In genomic region chr20:63955281-63955845, GRCh38 we compare ENCODE assay signal across 8 cellular contexts. TPM values are rescaled to one million over a fixed set of nuclear protein-coding genes. Genes with fewer than 3 reads are reported as not detected.
DNase-seq lines count a peak whose midpoint lies in the region; ATAC-seq and TF ChIP-seq lines count a peak whose summit lies in the region.

No MANE protein-coding gene starts in this region.

- H3K27me3 Mint-ChIP-seq in endodermal cell (ENCODE audit: insufficient read depth) (no peaks in the 10 kb centered on the region), mesothelial cell of epicardium (ENCODE audit: low read depth) (no peaks in the 10 kb centered on the region)

- H3K27ac ChIP-seq in endodermal cell (ENCODE audit: low read depth, low read length) (no peak overlapping the region), upper lobe of left lung (peak overlapping the region; percentile 85 to 94 (median 92))

- H3K9me3 ChIP-seq in endodermal cell (ENCODE audit: control insufficient read depth, low read length) (no peaks in the 10 kb centered on the region), upper lobe of left lung (no peaks in the 10 kb centered on the region)

- H3K36me3 ChIP-seq in BJ (ENCODE audit: control insufficient read depth, insufficient read depth, low read length) (peaks cover 14% of the 10 kb centered on the region), endodermal cell (ENCODE audit: control insufficient read depth, insufficient read depth, low read length) (peaks cover 6% of the 10 kb centered on the region), upper lobe of left lung (peaks cover 0 to 23% (median 14%) of the 10 kb centered on the region in 4 donors)

- no peaks in the 10 kb centered on the region for H3K9me3 Mint-ChIP-seq in endodermal cell
- H3K9me3 Mint-ChIP-seq in mesothelial cell of epicardium: no peaks in the 10 kb centered on the region

- WGBS in endodermal cell (ENCODE audit: insufficient coverage in 1 of 2, insufficient read length in 1 of 2), 2 experiments: 6 to 7% methylated on average over 15 to 33 of the region's 33 CpGs
- WGBS in upper lobe of left lung, 2 donors: 2 to 3% methylated on average over 6 to 19 of the region's 33 CpGs

- no peak for DNase-seq in BJ (ENCODE audit: low read depth)
- peak; percentile 62 for DNase-seq in HT-29 (ENCODE audit: low spot score)
- DNase-seq in activated CD4-positive, alpha-beta T cell treated with anti-CD3 and anti-CD28 coated beads for 4 hours: peak; percentile 28 to 50
- peak; percentile 72 for DNase-seq in endodermal cell
- DNase-seq in mesothelial cell of epicardium (ENCODE audit: low spot score in 2 of 2, unreplicated experiment in 2 of 2): no peak
- peak in 1 of 2 donors; percentile 66 for DNase-seq in upper lobe of left lung
- DNase-seq in activated CD4-positive, CD25-positive, alpha-beta regulatory T cell (lab: John Stamatoyannopoulos, UW): no peak

- TF ChIP-seq POLR2A in upper lobe of left lung (IDR thresholded peaks at IDR 0.05): no peak

- peak; percentile 11 for ATAC-seq in GM19025 (IDR thresholded peaks at IDR 0.05; ENCODE audit: low read depth, unreplicated experiment)
- peak; percentile 28 to 40 for ATAC-seq in upper lobe of left lung (ENCODE audit: low FRiP score in 2 of 2)

- peaks cover 19% of the 10 kb centered on the region for H3K4me1 ChIP-seq in endodermal cell (ENCODE audit: control insufficient read depth, insufficient read depth, low read length)
- H3K4me1 ChIP-seq in upper lobe of left lung: peaks cover 53 to 69% (median 59%) of the 10 kb centered on the region in 4 donors

- POLR2A ChIA-PET in BJ (lab: Charles Lee): no interaction called here

- no peaks in the 10 kb centered on the region for H3K27me3 ChIP-seq in BJ (ENCODE audit: control insufficient read depth, insufficient read depth, low read length)
- H3K27me3 ChIP-seq in endodermal cell (ENCODE audit: control insufficient read depth, insufficient read depth, low read length, poor library complexity, severe bottlenecking): no peaks in the 10 kb centered on the region
- no peaks in the 10 kb centered on the region for H3K27me3 ChIP-seq in upper lobe of left lung

- no peak for TF ChIP-seq EP300 in upper lobe of left lung (IDR thresholded peaks at IDR 0.05)

- peaks cover 29% of the 10 kb centered on the region for H3K4me1 Mint-ChIP-seq in endodermal cell
- peaks cover 21% of the 10 kb centered on the region for H3K4me1 Mint-ChIP-seq in mesothelial cell of epicardium

- H3K36me3 Mint-ChIP-seq in endodermal cell (ENCODE audit: low read depth) (peaks cover 7% of the 10 kb centered on the region), mesothelial cell of epicardium (peaks cover 2% of the 10 kb centered on the region)

- TF ChIP-seq CTCF in BJ (IDR thresholded peaks at IDR 0.05; ENCODE audit: insufficient read depth, low read depth, low read length) (peak; percentile 36; the same call in 1 of the 2 replicates), endodermal cell (conservative IDR thresholded peaks at IDR 0.05) (peak; percentile 55), mesothelial cell of epicardium (IDR thresholded peaks at IDR 0.05; ENCODE audit: unreplicated experiment) (no peak), upper lobe of left lung (IDR thresholded peaks at IDR 0.05) (peak in 4 of 6 experiments; percentile 25 to 73 (median 42))

- peak overlapping the region; percentile 97 for H3K4me3 ChIP-seq in BJ (ENCODE audit: low read depth, low read length)
- H3K4me3 ChIP-seq in endodermal cell (ENCODE audit: low read length): peak overlapping the region; percentile 82
- peak overlapping the region; percentile 63 to 99 (median 80) for H3K4me3 ChIP-seq in upper lobe of left lung

- H3K27ac Mint-ChIP-seq in endodermal cell (no peak overlapping the region), mesothelial cell of epicardium (peak overlapping the region; percentile 69)

- H3K9ac ChIP-seq in endodermal cell (ENCODE audit: extremely low read depth, low read length, poor library complexity, severe bottlenecking): peak overlapping the region; percentile 72

- CTCF ChIA-PET in BJ (lab: Yijun Ruan, JAX): interaction anchor here (0.6 to 1.0 kb wide), 4 partner anchors 19 to 417 kb away, joined by 3 to 5 read pairs (median 4); no protein-coding TSS in a partner anchor

- peak overlapping the region; percentile 71 for H3K4me3 Mint-ChIP-seq in endodermal cell
- peak overlapping the region; percentile 78 for H3K4me3 Mint-ChIP-seq in mesothelial cell of epicardium

RNA-seq across cellular contexts. Expression of gene UCKL1, which starts 0.9 kb away (rescaled TPM):
- 24.0 and 40.1 TPM in 2 replicates for polyA plus RNA-seq in BJ (2011; rRNA removed)
- 20.3 and 23.0 TPM in 2 replicates for polyA minus RNA-seq in BJ (2011; rRNA and poly(A)+ RNA removed)
- 63.2 and 68.4 TPM in 2 replicates for total RNA-seq in HT-29 (2014; rRNA removed; shearing (Covaris generic))
- total RNA-seq in endodermal cell: 10 to 100 TPM; 36.5 to 47.8 TPM
- polyA plus RNA-seq in endodermal cell (2013, experiment 1 of 2): 41.0 TPM
- polyA plus RNA-seq in endodermal cell (2013, experiment 2 of 2): 37.5 TPM
- total RNA-seq in mesothelial cell of epicardium: 56.8 to 60.0 TPM (median 58.0 TPM) in 3 replicates
- total RNA-seq in upper lobe of left lung: 100 to 1,000 TPM in 1 of 6 donors, 10 to 100 TPM in 5; 23.0 to 103 (median 37.3) TPM

RNA-seq across cellular contexts. Expression of gene ZNF512B, which starts 14.4 kb away (rescaled TPM):
- 4.6 and 6.0 TPM in 2 replicates for polyA plus RNA-seq in BJ (2011; rRNA removed)
- polyA minus RNA-seq in BJ (2011; rRNA and poly(A)+ RNA removed): 6.3 and 7.6 TPM in 2 replicates
- 0.34 and 0.38 TPM in 2 replicates for total RNA-seq in HT-29 (2014; rRNA removed; shearing (Covaris generic))
- total RNA-seq in endodermal cell (10 to 100 TPM; 23.7 to 26.8 TPM), mesothelial cell of epicardium (60.0 to 62.0 TPM (median 61.0 TPM) in 3 replicates), upper lobe of left lung (10 to 100 TPM; 10.8 to 22.0 (median 16.3) TPM)
- 14.3 TPM for polyA plus RNA-seq in endodermal cell (2013, experiment 1 of 2)
- polyA plus RNA-seq in endodermal cell (2013, experiment 2 of 2): 11.6 TPM

RNA-seq across cellular contexts. Expression of gene SAMD10, which starts 24.1 kb away (rescaled TPM):
- polyA plus RNA-seq in BJ (2011; rRNA removed): 0.88 and 1.4 TPM in 2 replicates
- polyA minus RNA-seq in BJ (2011; rRNA and poly(A)+ RNA removed): 0.21 and 0.71 TPM in 2 replicates
- 47.2 and 51.9 TPM in 2 replicates for total RNA-seq in HT-29 (2014; rRNA removed; shearing (Covaris generic))
- total RNA-seq in endodermal cell (1 to 10 TPM; 5.6 to 6.0 TPM), mesothelial cell of epicardium (10.3 to 11.7 TPM (median 11.4 TPM) in 3 replicates), upper lobe of left lung (1 to 10 TPM; 2.6 to 7.2 (median 4.7) TPM)
- 7.2 TPM for polyA plus RNA-seq in endodermal cell (2013, experiment 1 of 2)
- polyA plus RNA-seq in endodermal cell (2013, experiment 2 of 2): 7.0 TPM

RNA-seq across cellular contexts. Expression of gene PRPF6, which starts 25.6 kb away (rescaled TPM):
- polyA plus RNA-seq in BJ (2011; rRNA removed): 37.9 and 52.3 TPM in 2 replicates
- 36.8 and 41.8 TPM in 2 replicates for polyA minus RNA-seq in BJ (2011; rRNA and poly(A)+ RNA removed)
- total RNA-seq in HT-29 (2014; rRNA removed; shearing (Covaris generic)): 102 and 110 TPM in 2 replicates
- total RNA-seq in endodermal cell (10 to 100 TPM; 73.3 to 73.9 TPM), mesothelial cell of epicardium (65.2 to 68.2 TPM (median 65.9 TPM) in 3 replicates), upper lobe of left lung (100 to 1,000 TPM in 1 of 6 donors, 10 to 100 TPM in 5; 60.5 to 113 (median 68.0) TPM)
- polyA plus RNA-seq in endodermal cell (2013, experiment 1 of 2): 58.8 TPM
- polyA plus RNA-seq in endodermal cell (2013, experiment 2 of 2): 53.3 TPM

Comparison
In these comparisons a context has a peak if more than half of its experiments do, and no peak if none do; other contexts are left out.
1. DNase-seq: peak in HT-29 (single experiment), activated CD4-positive, alpha-beta T cell treated with anti-CD3 and anti-CD28 coated beads for 4 hours (2 of 2) and endodermal cell (single experiment); none in BJ (single experiment), mesothelial cell of epicardium (0 of 2) and activated CD4-positive, CD25-positive, alpha-beta regulatory T cell (0 of 4).
2. Peak in every context shown above with its lines, with median percentiles within 50 percentile points of each other: H3K4me3 ChIP-seq.